ENCODE assay signal across 8 cellular contexts in the genomic region with DNA sequence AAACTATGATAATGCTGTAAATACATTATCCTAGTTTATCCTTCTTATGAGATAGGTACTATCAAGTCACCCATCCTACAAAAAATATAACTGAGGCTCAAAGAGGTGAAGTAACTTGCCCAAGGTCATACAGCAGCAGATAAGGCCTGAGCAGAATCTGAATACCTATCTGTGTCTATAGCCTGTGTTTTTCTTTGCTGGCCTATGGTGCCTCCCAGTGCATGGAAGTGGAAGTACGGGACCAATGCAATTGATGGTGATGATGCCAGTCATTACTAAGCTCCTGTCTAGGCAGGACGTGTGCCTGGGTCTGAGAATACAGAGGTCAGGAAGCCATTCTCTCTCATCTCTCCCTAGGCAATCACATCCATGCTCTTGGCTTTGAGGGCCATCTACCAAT.
A peak's percentile ranks its signal among the peaks of the same experiment; 100 is the strongest.
DNase-seq lines count a peak whose midpoint lies in the region; ATAC-seq and TF ChIP-seq lines count a peak whose summit lies in the region.

No MANE protein-coding gene starts in this region.

- H3K18ac ChIP-seq in mesenchymal stem cell (ENCODE audit: low read depth in 1 of 2, low read length in 2 of 2) = no peak overlapping the region

- DNase-seq in activated T-cell treated with anti-CD3 and anti-CD28 coated beads for 24 hours (ENCODE audit: low read depth) (peak; percentile 7), HPDE6-E6E7 (ENCODE audit: extremely low spot score) (peak; percentile 50), RWPE2 (ENCODE audit: low spot score) (no peak), mammary epithelial cell (peak; percentile 59), mesenchymal stem cell (peak; percentile 39), middle frontal gyrus (ENCODE audit: extremely low spot score, low spot score) (no peak)
- no peak for DNase-seq in activated T-cell treated with anti-CD3 and anti-CD28 coated beads, Interleukin-2, amount 50 U/mL, for 1 hour

- BruUV-seq in mammary epithelial cell (replicated peaks; lab: Mats Ljungman, UMichigan) = no TSS peak

- no peak overlapping the region for H2BK120ac ChIP-seq in mesenchymal stem cell (ENCODE audit: low read depth, low read length)

- no peak overlapping the region for H4K8ac ChIP-seq in mesenchymal stem cell (ENCODE audit: low read length)

- dilution Hi-C loops in mammary epithelial cell (cut with HindIII; ENCODE audit: low sequenced_read_pairs) = no loop called here

- no peaks in the 10 kb centered on the region for H3K4me1 ChIP-seq in RWPE2 (ENCODE audit: insufficient read depth, poor library complexity, severe bottlenecking)
- no peaks in the 10 kb centered on the region for H3K4me1 ChIP-seq in mammary epithelial cell (ENCODE audit: insufficient read depth, low read length)
- peaks cover 4% of the 10 kb centered on the region for H3K4me1 ChIP-seq in mesenchymal stem cell (ENCODE audit: control insufficient read depth, insufficient read depth, low read depth, low read length)

- TF ChIP-seq CTCF in RWPE2 (IDR thresholded peaks at IDR 0.05; ENCODE audit: poor library complexity, severe bottlenecking) = peak; percentile 74
- peak; percentile 61 to 63 for TF ChIP-seq CTCF in mammary epithelial cell (conservative IDR thresholded peaks at IDR 0.05 in 1 of 2, IDR thresholded peaks at IDR 0.05 in 1 of 2; ENCODE audit: extremely low read depth in 1 of 2, insufficient read depth in 1 of 2, low read depth in 1 of 2, low read length in 2 of 2)

- ATAC-seq in GM21529 (IDR thresholded peaks at IDR 0.05; ENCODE audit: unreplicated experiment) (peak; percentile 82), RWPE2 (ENCODE audit: low read depth) (peak; percentile 70)

- H3K9ac ChIP-seq in mammary epithelial cell (ENCODE audit: insufficient read depth, low read length) = no peak overlapping the region
- no peak overlapping the region for H3K9ac ChIP-seq in mesenchymal stem cell (ENCODE audit: low read length)

- H3K36me3 ChIP-seq in RWPE2 (ENCODE audit: low read depth) = peaks cover 97% of the 10 kb centered on the region
- peaks cover 79% of the 10 kb centered on the region for H3K36me3 ChIP-seq in mammary epithelial cell (ENCODE audit: insufficient read depth, low read length)
- no peaks in the 10 kb centered on the region for H3K36me3 ChIP-seq in mesenchymal stem cell (ENCODE audit: control insufficient read depth in 1 of 2, insufficient read depth in 2 of 2, low read depth in 1 of 2, low read length in 2 of 2)

- CTCF ChIA-PET in mammary epithelial cell (lab: Charles Lee; ENCODE audit: low non-redundant PET) = interaction anchor here (0.5 to 0.6 kb wide), 4 partner anchors 94 to 417 kb away, joined by 3 to 11 read pairs (median 5); no protein-coding TSS in a partner anchor

- H3K79me1 ChIP-seq in mesenchymal stem cell (replicated peaks; ENCODE audit: low read length, poor library complexity, severe bottlenecking) = no peaks in the 10 kb centered on the region

- no peak overlapping the region for H3K4me3 ChIP-seq in RWPE2 (ENCODE audit: severe bottlenecking)
- no peak overlapping the region for H3K4me3 ChIP-seq in mammary epithelial cell (replicated peaks in 1 of 3; ENCODE audit: insufficient read depth in 1 of 3, low read depth in 2 of 3, low read length in 3 of 3)
- H3K4me3 ChIP-seq in mesenchymal stem cell (ENCODE audit: insufficient read depth in 1 of 2, low read depth in 1 of 2, low read length in 2 of 2) = no peak overlapping the region

- H2AFZ ChIP-seq in mammary epithelial cell (ENCODE audit: low read depth, low read length) (no peak overlapping the region), mesenchymal stem cell (ENCODE audit: low read depth, low read length) (no peak overlapping the region)

- no peak overlapping the region for H3K14ac ChIP-seq in mesenchymal stem cell (ENCODE audit: low read length in 2 of 2)

- no peak overlapping the region for H3K4ac ChIP-seq in mesenchymal stem cell (ENCODE audit: low read depth in 1 of 2, low read length in 2 of 2)

- H3K79me2 ChIP-seq in mammary epithelial cell (ENCODE audit: insufficient read depth, low read length) = peaks cover 15% of the 10 kb centered on the region

- no peak overlapping the region for H3K4me2 ChIP-seq in mammary epithelial cell (ENCODE audit: insufficient read depth, low read depth, low read length)
- no peak overlapping the region for H3K4me2 ChIP-seq in mesenchymal stem cell (ENCODE audit: low read length, poor library complexity, severe bottlenecking)

- in situ Hi-C loops in mammary epithelial cell (cut with MboI; ENCODE audit: low sequenced_read_pairs in 2 of 2) = no loop called here

- H3K27me3 ChIP-seq in RWPE2 (ENCODE audit: insufficient read depth, poor library complexity, severe bottlenecking) = no peaks in the 10 kb centered on the region
- no peaks in the 10 kb centered on the region for H3K27me3 ChIP-seq in mammary epithelial cell (ENCODE audit: insufficient read depth, low read length)
- H3K27me3 ChIP-seq in mesenchymal stem cell (ENCODE audit: control insufficient read depth in 1 of 2, insufficient read depth in 1 of 2, low read length in 2 of 2) = no peaks in the 10 kb centered on the region

- no peak overlapping the region for H2BK15ac ChIP-seq in mesenchymal stem cell (ENCODE audit: low read depth, poor library complexity, severe bottlenecking)

- H2BK12ac ChIP-seq in mesenchymal stem cell (ENCODE audit: low read length in 2 of 2) = no peak overlapping the region

- no peak overlapping the region for H3K27ac ChIP-seq in RWPE2 (ENCODE audit: poor library complexity, severe bottlenecking)
- H3K27ac ChIP-seq in mammary epithelial cell (ENCODE audit: insufficient read depth, low read depth, low read length) = no peak overlapping the region
- H3K27ac ChIP-seq in mesenchymal stem cell (ENCODE audit: low read length, poor library complexity, severe bottlenecking) = no peak overlapping the region

- no peak overlapping the region for H2AK5ac ChIP-seq in mesenchymal stem cell (ENCODE audit: low read length, severe bottlenecking)

- H2BK5ac ChIP-seq in mesenchymal stem cell (ENCODE audit: low read depth, low read length, poor library complexity, severe bottlenecking) = no peak overlapping the region

- peaks cover 2% of the 10 kb centered on the region for H4K20me1 ChIP-seq in mammary epithelial cell (ENCODE audit: insufficient read depth, low read length)

- 71% methylated on average over 2 of the region's 2 CpGs for WGBS in mammary epithelial cell (ENCODE audit: low coverage, missing lambda C conversion rate)
- 30% methylated on average over 1 of the region's 2 CpGs for WGBS in mesenchymal stem cell

- no peak overlapping the region for H3K23ac ChIP-seq in mesenchymal stem cell (ENCODE audit: low read length in 2 of 2)

- H4K91ac ChIP-seq in mesenchymal stem cell (ENCODE audit: low read length) = no peak overlapping the region

- H3K9me3 ChIP-seq in RWPE2 (ENCODE audit: severe bottlenecking) = no peaks in the 10 kb centered on the region
- H3K9me3 ChIP-seq in mammary epithelial cell (replicated peaks; ENCODE audit: insufficient read depth, low read length) = no peaks in the 10 kb centered on the region
- no peaks in the 10 kb centered on the region for H3K9me3 ChIP-seq in mesenchymal stem cell (ENCODE audit: control insufficient read depth, low read length)

- intact Hi-C loops in mammary epithelial cell (cut with micrococcal nuclease) = loop anchor here (1.0 to 10.0 kb wide), 3 partner anchors 76 to 221 kb away; a partner anchor contains a TSS

Comparison
In these comparisons a context has a peak if more than half of its experiments do, and no peak if none do; other contexts are left out.
1. DNase-seq: peak in activated T-cell treated with anti-CD3 and anti-CD28 coated beads for 24 hours (single experiment), HPDE6-E6E7 (single experiment), mammary epithelial cell (single experiment) and mesenchymal stem cell (single experiment); none in activated T-cell treated with anti-CD3 and anti-CD28 coated beads, Interleukin-2, amount 50 U/mL, for 1 hour (single experiment), RWPE2 (single experiment) and middle frontal gyrus (single experiment).